9 cellular contexts compared by ENCODE assay signal in the genomic region with DNA sequence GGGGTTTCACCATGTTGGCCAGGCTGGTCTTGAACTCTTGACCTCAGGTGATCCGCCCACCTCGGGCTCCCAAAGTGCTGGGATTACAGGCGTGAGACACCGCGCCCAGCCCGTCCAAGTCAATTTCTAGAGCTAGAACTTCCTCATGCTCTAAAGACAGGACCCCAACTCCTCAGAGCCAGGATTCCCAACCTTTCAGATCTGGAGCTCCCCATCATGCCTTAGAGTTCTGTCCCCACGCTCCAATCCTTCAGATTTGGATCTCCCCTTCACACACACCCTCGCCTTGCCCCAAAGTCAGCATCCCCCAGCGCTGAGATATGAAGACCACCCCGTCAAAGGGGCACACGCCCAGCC. TPM values are rescaled to one million over a fixed set of nuclear protein-coding genes. Genes with fewer than 3 reads are reported as not detected.
DNase-seq lines count a peak whose midpoint lies in the region; ATAC-seq and TF ChIP-seq lines count a peak whose summit lies in the region.
"Had no signal": no experiment of that assay in that cellular context is flagged by ENCODE, and none has a peak within 500 bp of the region (broad histone marks: within the 10 kb centered on the region; RNA-seq: fewer than 3 reads in every experiment).

No MANE protein-coding gene starts in this region.

- peaks cover 20 to 27% (median 24%) of the 10 kb centered on the region in 3 donors for H3K4me1 Mint-ChIP-seq in IgD-negative memory B cell
- peaks cover 11% of the 10 kb centered on the region for H3K4me1 Mint-ChIP-seq in nephron progenitor cell

- peaks cover 0 to 5% (median 2%) of the 10 kb centered on the region in 3 donors for H3K9me3 Mint-ChIP-seq in IgD-negative memory B cell
- H3K9me3 Mint-ChIP-seq in nephron progenitor cell: no peaks in the 10 kb centered on the region

- POLR2A ChIA-PET in AG04450 (lab: Yijun Ruan, JAX): no interaction called here

- no peak overlapping the region for H3K27ac ChIP-seq in AG04450 (ENCODE audit: low read depth, low read length)
- no peak overlapping the region for H3K27ac ChIP-seq in effector memory CD4-positive, alpha-beta T cell (ENCODE audit: insufficient read depth, low read length, poor library complexity, severe bottlenecking)

- no peak for DNase-seq in AG04450 (ENCODE audit: low read depth, low spot score)
- DNase-seq in effector memory CD4-positive, alpha-beta T cell: no peak
- DNase-seq in nephron progenitor cell: no peak
- no peak for DNase-seq in C1 segment of cervical spinal cord (lab: John Stamatoyannopoulos, UW)
- no peak for DNase-seq in A172 (ENCODE audit: low spot score)
- no peak for DNase-seq in stimulated activated CD4-positive, alpha-beta T cell treated with anti-CD3 and anti-CD28 coated beads, Interleukin-15, amount 100 ng/mL, for 24 hours

- no peaks in the 10 kb centered on the region for H3K36me3 ChIP-seq in effector memory CD4-positive, alpha-beta T cell (ENCODE audit: control insufficient read depth, insufficient read depth, low read length)

- H3K4me1 ChIP-seq in effector memory CD4-positive, alpha-beta T cell (ENCODE audit: control insufficient read depth, insufficient read depth, low read length, poor library complexity, severe bottlenecking): peaks cover 6% of the 10 kb centered on the region

- CTCF ChIA-PET in AG04450 (lab: Charles Lee): interaction anchor here (0.7 to 2.9 kb wide), 2 partner anchors 13 to 21 kb away, joined by 3 to 14 read pairs; no protein-coding TSS in a partner anchor

- H3K4me3 Mint-ChIP-seq in IgD-negative memory B cell (peak overlapping the region; percentile 37 to 91 (median 78)), nephron progenitor cell (peak overlapping the region; percentile 88)

- peaks cover 8% of the 10 kb centered on the region for H3K27me3 Mint-ChIP-seq in IgD-negative memory B cell
- H3K27me3 Mint-ChIP-seq in nephron progenitor cell (ENCODE audit: low read depth, poor library complexity): peaks cover 87% of the 10 kb centered on the region

- no peaks in the 10 kb centered on the region for H3K36me3 Mint-ChIP-seq in IgD-negative memory B cell
- no peaks in the 10 kb centered on the region for H3K36me3 Mint-ChIP-seq in nephron progenitor cell (ENCODE audit: low read depth)

- peak overlapping the region; percentile 55 to 80 (median 60) for H3K27ac Mint-ChIP-seq in IgD-negative memory B cell
- no peak overlapping the region for H3K27ac Mint-ChIP-seq in nephron progenitor cell

- H3K4me3 ChIP-seq in AG04450 (ENCODE audit: low read depth, low read length): peak overlapping the region; percentile 61
- H3K4me3 ChIP-seq in effector memory CD4-positive, alpha-beta T cell (ENCODE audit: insufficient read depth, low read depth, low read length, poor library complexity, severe bottlenecking): peak overlapping the region; percentile 39

- H3K27me3 ChIP-seq in AG04450 (ENCODE audit: control insufficient read depth, insufficient read depth, low read length): no peaks in the 10 kb centered on the region
- peaks cover 4% of the 10 kb centered on the region for H3K27me3 ChIP-seq in effector memory CD4-positive, alpha-beta T cell (replicated peaks; ENCODE audit: control insufficient read depth, insufficient read depth, low read length, poor library complexity, severe bottlenecking)

- TF ChIP-seq CTCF in AG04450 (IDR thresholded peaks at IDR 0.05; ENCODE audit: low read depth, low read length) (no peak), nephron progenitor cell (IDR thresholded peaks at IDR 0.05) (no peak)

- ATAC-seq in GM19035 (IDR thresholded peaks at IDR 0.05; ENCODE audit: unreplicated experiment): no peak

- no peaks in the 10 kb centered on the region; the same call in 1 of the 2 replicates for H3K9me3 ChIP-seq in AG04450 (ENCODE audit: control insufficient read depth, insufficient read depth, low read length)
- no peaks in the 10 kb centered on the region for H3K9me3 ChIP-seq in effector memory CD4-positive, alpha-beta T cell (ENCODE audit: control insufficient read depth, low read length)

RNA-seq across cellular contexts. Expression of a gene that starts 0.4 kb away (rescaled TPM):
- 0.21 and 0.25 TPM in 2 replicates for polyA plus RNA-seq in AG04450 (2011; rRNA removed)
- 0.26 and 0.37 TPM in 2 replicates for polyA minus RNA-seq in AG04450 (2011; rRNA and poly(A)+ RNA removed)
- not detected for polyA plus RNA-seq in IgD-negative memory B cell
- not detected in 2 replicates for total RNA-seq in A172 (2014; rRNA removed; shearing (Covaris generic))
- total RNA-seq: SK-MEL-5 had no signal

RNA-seq across cellular contexts. Expression of a gene that starts 0.5 kb away (rescaled TPM):
- polyA plus RNA-seq in AG04450 (2011; rRNA removed): 0.21 and 0.41 TPM in 2 replicates
- polyA minus RNA-seq in AG04450 (2011; rRNA and poly(A)+ RNA removed): not detected in 2 replicates
- polyA plus RNA-seq in IgD-negative memory B cell: not detected
- not detected in 2 replicates for total RNA-seq in A172 (2014; rRNA removed; shearing (Covaris generic))

RNA-seq across cellular contexts. Expression of a gene that starts 46.8 kb away (rescaled TPM):
- polyA plus RNA-seq in AG04450 (2011; rRNA removed): 17.2 and 23.3 TPM in 2 replicates
- polyA minus RNA-seq in AG04450 (2011; rRNA and poly(A)+ RNA removed): 14.1 and 22.3 TPM in 2 replicates
- 0.65 TPM for polyA plus RNA-seq in IgD-negative memory B cell
- 0.14 TPM in 1 of 2 replicates, not detected in the other for total RNA-seq in A172 (2014; rRNA removed; shearing (Covaris generic))

Comparison
In these comparisons a context has a peak if more than half of its experiments do, and no peak if none do; other contexts are left out.
1. RNA of a gene that starts 46.8 kb away (polyA plus RNA-seq): 17.2 to 23.3 TPM in AG04450; 0.65 TPM in IgD-negative memory B cell (single experiment); every median in the first group is over 10 times any median in the second.